20 cellular contexts compared by ENCODE assay signal in the genomic region with DNA sequence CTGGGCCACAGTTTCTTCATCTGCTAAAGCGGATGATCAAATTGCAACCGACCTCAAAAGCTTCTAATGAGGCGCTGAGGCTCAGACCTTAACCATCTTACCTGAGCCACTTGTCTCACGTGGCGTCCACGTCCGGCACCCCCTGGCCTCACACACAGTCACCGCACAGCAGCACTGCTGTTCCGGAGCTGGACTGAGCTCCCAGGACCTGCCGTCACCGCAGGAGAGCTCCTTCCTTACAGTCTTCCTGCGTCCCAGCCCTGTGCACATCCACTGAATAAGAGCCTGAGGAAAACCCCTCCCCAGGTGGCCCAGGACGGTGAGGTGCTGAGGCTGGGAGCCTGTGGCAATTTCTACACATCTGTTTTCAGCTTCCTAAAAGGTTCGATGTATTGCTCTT. TPM values are rescaled to one million over a fixed set of nuclear protein-coding genes. Genes with fewer than 3 reads are reported as not detected.
A peak's percentile ranks its signal among the peaks of the same experiment; 100 is the strongest.
DNase-seq lines count a peak whose midpoint lies in the region; ATAC-seq, FAIRE-seq and TF ChIP-seq lines count a peak whose summit lies in the region.
"Had no signal": no experiment of that assay in that cellular context is flagged by ENCODE, and none has a peak within 500 bp of the region (broad histone marks: within the 10 kb centered on the region; RNA-seq: fewer than 3 reads in every experiment).

No MANE protein-coding gene starts in this region.

- CTCF ChIA-PET in HepG2 (lab: Yijun Ruan, JAX; ENCODE audit: low intra/inter-chr PET ratio, low total read pairs) (no interaction called here), H1 (lab: Charles Lee; ENCODE audit: partially characterized antibody) (interaction anchor here (0.8 to 3.6 kb wide), 5 partner anchors 10 to 61 kb away, joined by 3 to 20 read pairs (median 3); no protein-coding TSS in a partner anchor)

- peaks cover 61% of the 10 kb centered on the region for H3K4me1 ChIP-seq in HepG2 (ENCODE audit: insufficient read depth, low read length)
- no peaks in the 10 kb centered on the region for H3K4me1 ChIP-seq in right lobe of liver
- peaks cover 0 to 11% (median 6%) of the 10 kb centered on the region in 4 experiments; a peak in 6 of 7 replicates for H3K4me1 ChIP-seq in H1 (replicated peaks in 1 of 4; ENCODE audit: control insufficient read depth in 3 of 4, insufficient read depth in 4 of 4, low read length in 3 of 4)
- H3K4me1 ChIP-seq in neuronal stem cell (ENCODE audit: control insufficient read depth in 2 of 2, insufficient read depth in 1 of 2, low read depth in 1 of 2, low read length in 2 of 2) = peaks cover 0 to 2% of the 10 kb centered on the region in 2 donors

- TF ChIP-seq RAD21 in HepG2 (CRISPR knock-in tag; IDR thresholded peaks at IDR 0.05) = no peak
- no peak for TF ChIP-seq RAD21 in H1 (IDR thresholded peaks at IDR 0.05 in 1 of 2, conservative IDR thresholded peaks at IDR 0.05 in 1 of 2; ENCODE audit: low read depth in 2 of 2, low read length in 2 of 2)

- H3K4me2 ChIP-seq in HepG2 (ENCODE audit: low read depth, low read length) (no peak overlapping the region), H1 (ENCODE audit: insufficient read depth in 1 of 2, low read depth in 2 of 2, low read length in 2 of 2) (no peak overlapping the region), neuronal stem cell (ENCODE audit: insufficient read depth, low read length, poor library complexity, severe bottlenecking) (no peak overlapping the region)

- peaks cover 39% of the 10 kb centered on the region for H4K20me1 ChIP-seq in HepG2 (ENCODE audit: insufficient read depth, low read length)
- peaks cover 0 to 6% of the 10 kb centered on the region in 2 experiments for H4K20me1 ChIP-seq in H1 (replicated peaks in 1 of 2; ENCODE audit: control insufficient read depth in 1 of 2, insufficient read depth in 2 of 2, low read length in 2 of 2)

- H2AK5ac ChIP-seq in H1 (ENCODE audit: low read depth, low read length) (no peak overlapping the region), neuronal stem cell (ENCODE audit: low read depth, low read length) (no peak overlapping the region)

- H3K79me2 ChIP-seq in HepG2 (ENCODE audit: insufficient read depth, low read length) (peaks cover 87% of the 10 kb centered on the region), H1 (ENCODE audit: control insufficient read depth in 1 of 2, insufficient read depth in 2 of 2, low read length in 2 of 2) (peaks cover 0 to 2% of the 10 kb centered on the region in 2 experiments; a peak in 1 of 4 replicates)

- no peaks in the 10 kb centered on the region for H3K23me2 ChIP-seq in H1 (ENCODE audit: low read depth, low read length)

- no peak for TF ChIP-seq EP300 in HepG2 (IDR thresholded peaks at IDR 0.05; ENCODE audit: low read depth in 2 of 2, low read length in 2 of 2)
- TF ChIP-seq EP300 in HepG2 (CRISPR knock-in tag; IDR thresholded peaks at IDR 0.05; ENCODE audit: borderline replicate concordance) = no peak
- no peak for TF ChIP-seq EP300 in H1 (IDR thresholded peaks at IDR 0.05; ENCODE audit: borderline replicate concordance in 1 of 2, low read depth in 2 of 2, low read length in 2 of 2)

- WGBS in HepG2 (ENCODE audit: low lambda C conversion rate) = 97% methylated on average over 14 of the region's 14 CpGs
- 93% methylated on average over 7 of the region's 14 CpGs for WGBS in right lobe of liver (ENCODE audit: insufficient coverage, low coverage, low lambda C conversion rate, missing lambda C conversion rate)
- 95% methylated on average over 14 of the region's 14 CpGs; no CpG with 5 or more reads in 1 of the 2 experiments for WGBS in H1 (ENCODE audit: extremely low coverage in 1 of 2, insufficient coverage in 1 of 2, insufficient read length in 1 of 2, insufficient replicate concordance in 2 of 2, low coverage in 1 of 2, low lambda C conversion rate in 2 of 2, missing lambda C conversion rate in 1 of 2), 2 experiments
- no CpG with 5 or more reads among the region's 14 CpGs for WGBS in neuronal stem cell (ENCODE audit: extremely low coverage in 2 of 2, insufficient read length in 2 of 2, insufficient replicate concordance in 1 of 2), 2 donors

- H3K79me1 ChIP-seq in H1 (ENCODE audit: low read depth, low read length) = peaks cover 15% of the 10 kb centered on the region
- H3K79me1 ChIP-seq in neuronal stem cell (ENCODE audit: low read depth, low read length) = peaks cover 4% of the 10 kb centered on the region

- BruUV-seq in HepG2 (replicated peaks; lab: Mats Ljungman, UMichigan) = no TSS peak

- H3K14ac ChIP-seq in H1 (ENCODE audit: insufficient read length) (no peak overlapping the region), neuronal stem cell (ENCODE audit: low read length) (no peak overlapping the region)

- no peak overlapping the region for H4K8ac ChIP-seq in H1 (ENCODE audit: extremely low read depth, insufficient read depth, low read length)
- no peak overlapping the region for H4K8ac ChIP-seq in neuronal stem cell (ENCODE audit: low read depth, low read length)

- in situ Hi-C loops in HepG2 (cut with HindIII; ENCODE audit: extremely low pct_ligation_motif_present, low pct_unique_long_range_greater_than_20kb) = no loop called here

- H3K27ac ChIP-seq in HepG2 (ENCODE audit: extremely low read length, insufficient read depth, low read length) (no peak overlapping the region), right lobe of liver (no peak overlapping the region), H1 (ENCODE audit: low read depth, low read length) (no peak overlapping the region), neuronal stem cell (replicated peaks; ENCODE audit: low read length) (no peak overlapping the region)
- H3K27ac ChIP-seq: 22Rv1, HL-60 had no signal

- H3K18ac ChIP-seq in H1 (ENCODE audit: extremely low read depth, low read length) (no peak overlapping the region), neuronal stem cell (ENCODE audit: low read length) (peak overlapping the region; percentile 75)

- no peak overlapping the region for H2BK15ac ChIP-seq in H1 (ENCODE audit: low read length)
- no peak overlapping the region for H2BK15ac ChIP-seq in neuronal stem cell (ENCODE audit: low read length)

- H2BK12ac ChIP-seq in H1 (ENCODE audit: low read depth, low read length) (0 out of 2 replicates have a peak overlapping the region, but pooled peaks have one; percentile 33), neuronal stem cell (ENCODE audit: low read length) (no peak overlapping the region)

- H4K5ac ChIP-seq in H1 (ENCODE audit: insufficient read length, low read depth, low read length) = no peak overlapping the region

- TF ChIP-seq POLR2A in HepG2 (IDR thresholded peaks at IDR 0.05; ENCODE audit: insufficient read depth in 1 of 2, low read depth in 2 of 2, low read length in 2 of 2) (no peak), right lobe of liver (IDR thresholded peaks at IDR 0.05) (no peak), H1 (IDR thresholded peaks at IDR 0.05; ENCODE audit: control extremely low read depth in 1 of 2, low read depth in 2 of 2, low read length in 2 of 2) (no peak)

- H3K23ac ChIP-seq in H1 (ENCODE audit: insufficient read length) = no peak overlapping the region
- H3K23ac ChIP-seq in neuronal stem cell (ENCODE audit: low read depth, low read length, poor library complexity) = peak overlapping the region; percentile 66

- 0 out of 2 replicates have a peak overlapping the region, but pooled peaks have one; percentile 86 for H2BK20ac ChIP-seq in H1 (ENCODE audit: low read length)

- intact Hi-C loops in HepG2 (cut with micrococcal nuclease; ENCODE audit: unreplicated experiment) = no loop called here
- intact Hi-C loops in right lobe of liver (cut with DNase I) = no loop called here

- no peak overlapping the region for H3K56ac ChIP-seq in H1 (replicated peaks; ENCODE audit: insufficient read length, low read depth, low read length)

- H3K27me3 ChIP-seq in HepG2 (ENCODE audit: control insufficient read depth in 1 of 2, insufficient read depth in 2 of 2, low read length in 2 of 2) (no peaks in the 10 kb centered on the region), right lobe of liver (no peaks in the 10 kb centered on the region), H1 (replicated peaks in 1 of 4; ENCODE audit: control insufficient read depth in 3 of 4, extremely low read depth in 1 of 4, insufficient read depth in 3 of 4, low read length in 3 of 4) (no peaks in the 10 kb centered on the region; a peak in 1 of 7 replicates), neuronal stem cell (ENCODE audit: control insufficient read depth in 3 of 3, insufficient read depth in 3 of 3, low read depth in 1 of 3, low read length in 3 of 3) (no peaks in the 10 kb centered on the region)

- H3K9ac ChIP-seq in HepG2 (ENCODE audit: insufficient read depth, low read depth, low read length) = no peak overlapping the region
- H3K9ac ChIP-seq in H1 (replicated peaks in 1 of 4; ENCODE audit: extremely low read depth in 1 of 4, low read depth in 3 of 4, low read length in 3 of 4) = no peak overlapping the region
- no peak overlapping the region for H3K9ac ChIP-seq in neuronal stem cell (ENCODE audit: low read depth, low read length, poor library complexity)

- H3K4me3 ChIP-seq in HepG2 (replicated peaks in 1 of 3; ENCODE audit: insufficient read depth in 1 of 3, low read depth in 2 of 3, low read length in 3 of 3) (no peak overlapping the region), right lobe of liver (no peak overlapping the region), H1 (ENCODE audit: extremely low read depth in 1 of 4, insufficient read depth in 2 of 4, low read depth in 3 of 4, low read length in 4 of 4) (no peak overlapping the region), neuronal stem cell (ENCODE audit: low read length in 2 of 2) (no peak overlapping the region)
- H3K4me3 ChIP-seq: K562 had no signal

- TF ChIP-seq CTCF in HepG2 (CRISPR knock-in tag; IDR thresholded peaks at IDR 0.05) (no peak), right lobe of liver (IDR thresholded peaks at IDR 0.05) (no peak), H1 (IDR thresholded peaks at IDR 0.05; ENCODE audit: control extremely low read depth in 1 of 3, insufficient read depth in 1 of 3, low read depth in 1 of 3, low read length in 3 of 3) (no peak)

- no peak for DNase-seq in HepG2 (ENCODE audit: low spot score)
- no peak for DNase-seq in right lobe of liver
- no peak for DNase-seq in H1 (ENCODE audit: low read depth in 1 of 2, low spot score in 2 of 2)
- no peak for DNase-seq in neuronal stem cell (ENCODE audit: low spot score)
- no peak for DNase-seq in DMS79 treated with DMSO at 0.1 percent for 48 hours (lab: John Stamatoyannopoulos, UW)
- DNase-seq in anterior cingulate cortex (lab: John Stamatoyannopoulos, UW) = no peak
- no peak for DNase-seq in NCI-H1092 (lab: John Stamatoyannopoulos, UW)
- DNase-seq: CD4-positive, CD25-positive, alpha-beta regulatory T cell; DMS79; EL; HCEC 1CT; HFFc6 had no signal

- no peak overlapping the region for H3K4ac ChIP-seq in H1 (replicated peaks; ENCODE audit: insufficient read length, low read depth, low read length)
- no peak overlapping the region for H3K4ac ChIP-seq in neuronal stem cell (ENCODE audit: low read length)

- H2BK5ac ChIP-seq in H1 (ENCODE audit: low read depth, low read length) = no peak overlapping the region
- no peak overlapping the region for H2BK5ac ChIP-seq in neuronal stem cell (ENCODE audit: low read length)

- ATAC-seq in HepG2 (no peak), right lobe of liver (no peak), HG02938 (IDR thresholded peaks at IDR 0.05; ENCODE audit: unreplicated experiment) (no peak)
- ATAC-seq: K562 had no signal

- H2BK120ac ChIP-seq in H1 (replicated peaks; ENCODE audit: low read depth, low read length) (no peak overlapping the region), neuronal stem cell (ENCODE audit: low read depth, low read length) (no peak overlapping the region)

- no peaks in the 10 kb centered on the region for H3K9me3 ChIP-seq in HepG2 (ENCODE audit: low read length)
- H3K9me3 ChIP-seq in right lobe of liver = no peaks in the 10 kb centered on the region
- no peaks in the 10 kb centered on the region for H3K9me3 ChIP-seq in H1 (ENCODE audit: insufficient read depth in 2 of 2, low read depth in 1 of 2, low read length in 1 of 2)
- no peaks in the 10 kb centered on the region for H3K9me3 ChIP-seq in neuronal stem cell (replicated peaks in 1 of 2; ENCODE audit: control insufficient read depth in 2 of 2, insufficient read depth in 1 of 2, low read depth in 1 of 2, low read length in 2 of 2)

- FAIRE-seq in HepG2 (lab: Jason Lieb, UNC) (no peak), H1 (lab: Jason Lieb, UNC) (no peak)
- FAIRE-seq: G401.6, GM12891, GM19239, K562 had no signal

- H3K36me3 ChIP-seq in HepG2 (replicated peaks in 1 of 2; ENCODE audit: control insufficient read depth in 1 of 2, insufficient read depth in 2 of 2, low read length in 2 of 2) (peaks cover 5 to 24% of the 10 kb centered on the region in 2 experiments; a peak in 4 of 5 replicates), right lobe of liver (peaks cover 0 to 6% (median 0%) of the 10 kb centered on the region in 4 donors), H1 (ENCODE audit: control insufficient read depth in 2 of 4, insufficient read depth in 4 of 4, low read length in 3 of 4) (no peaks in the 10 kb centered on the region), neuronal stem cell (replicated peaks in 1 of 2; ENCODE audit: control insufficient read depth in 2 of 2, insufficient read depth in 2 of 2, low read length in 2 of 2) (peaks cover 0 to 3% of the 10 kb centered on the region in 2 donors)

- POLR2A ChIA-PET in HepG2 (lab: Yijun Ruan, JAX) = interaction anchor here (1.5 kb wide), 1 partner anchor 25 kb away, joined by 7 read pairs; no protein-coding TSS in a partner anchor
- POLR2A ChIA-PET in H1 (lab: Charles Lee; ENCODE audit: partially characterized antibody) = interaction anchor here (1.7 kb wide), 2 partner anchors 14 to 25 kb away, joined by 4 to 5 read pairs; no protein-coding TSS in a partner anchor

- H4K91ac ChIP-seq in H1 (replicated peaks; ENCODE audit: insufficient read length, low read length) (no peak overlapping the region), neuronal stem cell (ENCODE audit: low read depth, low read length, poor library complexity) (no peak overlapping the region)

- no peak overlapping the region for H2AFZ ChIP-seq in HepG2 (ENCODE audit: low read length)
- H2AFZ ChIP-seq in H1 (ENCODE audit: low read length) = no peak overlapping the region
- H2AFZ ChIP-seq in neuronal stem cell (ENCODE audit: low read length) = no peak overlapping the region

RNA-seq across cellular contexts. Expression of gene TNS3, which starts 35.7 kb away (rescaled TPM):
- total RNA-seq in HepG2 (2016; rRNA removed; fragmentation: Illumina TruSeq; extraction: Trizol) = 51.3 and 55.7 TPM in 2 replicates
- total RNA-seq in HepG2 (2016; cell fraction: cytosol; rRNA removed; fragmentation: Illumina TruSeq; extraction: Trizol; ENCODE audit: low read depth) = 14.9 and 19.1 TPM in 2 replicates
- 45.5 and 52.6 TPM in 2 replicates for total RNA-seq in HepG2 (2016; cell fraction: insoluble cytoplasmic fraction; rRNA removed; fragmentation: Illumina TruSeq; extraction: Trizol)
- 16.6 and 16.8 TPM in 2 replicates for total RNA-seq in HepG2 (2016; cell fraction: membrane; rRNA removed; fragmentation: Illumina TruSeq; extraction: Trizol)
- 72.4 and 83.0 TPM in 2 replicates for total RNA-seq in HepG2 (2016; cell fraction: nucleus; rRNA removed; fragmentation: Illumina TruSeq; extraction: Trizol)
- polyA plus RNA-seq in HepG2 (2011; rRNA removed) = 52.9 and 55.1 TPM in 2 replicates
- polyA plus RNA-seq in HepG2 (2011; cell fraction: cytosol; rRNA removed) = 28.4 and 33.2 TPM in 2 replicates
- 76.4 and 98.4 TPM in 2 replicates for polyA plus RNA-seq in HepG2 (2011; cell fraction: nucleus; rRNA removed)
- polyA plus RNA-seq in HepG2 (2012) = 48.6 and 60.6 TPM in 2 replicates
- polyA plus RNA-seq in HepG2 (2016; cell fraction: cytosol; fragmentation: Illumina TruSeq; extraction: Trizol; ENCODE audit: low read depth) = 1.6 and 1.9 TPM in 2 replicates
- polyA plus RNA-seq in HepG2 (2016; cell fraction: insoluble cytoplasmic fraction; fragmentation: Illumina TruSeq; extraction: Trizol; ENCODE audit: low read depth) = 32.3 and 39.6 TPM in 2 replicates
- polyA plus RNA-seq in HepG2 (2016; cell fraction: membrane; fragmentation: Illumina TruSeq; extraction: Trizol; ENCODE audit: low read depth) = 3.7 and 4.3 TPM in 2 replicates
- 56.5 and 64.9 TPM in 2 replicates for polyA plus RNA-seq in HepG2 (2016; cell fraction: nucleus; fragmentation: Illumina TruSeq; extraction: Trizol; ENCODE audit: insufficient read depth, low read depth)
- 29.7 and 302 TPM in 2 replicates for polyA minus RNA-seq in HepG2 (2011; rRNA and poly(A)+ RNA removed; ENCODE audit: low replicate concordance)
- 53.8 and 56.5 TPM in 2 replicates for polyA minus RNA-seq in HepG2 (2011; cell fraction: cytosol; rRNA and poly(A)+ RNA removed)
- polyA minus RNA-seq in HepG2 (2011; cell fraction: nucleus; rRNA and poly(A)+ RNA removed) = 139 and 170 TPM in 2 replicates
- total RNA-seq in right lobe of liver = 10 to 100 TPM; 51.2 to 95.0 (median 58.4) TPM
- 24.2 TPM in 2 replicates for total RNA-seq in H1 (2021; fragmentation: NEBNext Ultra II Directional; extraction: Animal tissue kit (Norgen Biotek cat#: 25700))
- 11.9 and 14.7 TPM in 2 replicates for polyA plus RNA-seq in H1 (2011; rRNA removed)
- 11.5 TPM for polyA plus RNA-seq in H1 (2011; cell fraction: cytosol; rRNA removed)
- 24.3 TPM for polyA plus RNA-seq in H1 (2011; cell fraction: nucleus; rRNA removed)
- 12.6 to 15.2 TPM (median 13.6 TPM) in 4 replicates for polyA plus RNA-seq in H1 (2012, experiment 1 of 2)
- 7.5 TPM for polyA plus RNA-seq in H1 (2012, experiment 2 of 2)
- polyA plus RNA-seq in H1 (2013, experiment 1 of 2) = 6.6 TPM
- 6.0 TPM for polyA plus RNA-seq in H1 (2013, experiment 2 of 2)
- 54.4 and 72.3 TPM in 2 replicates for polyA minus RNA-seq in H1 (2011; rRNA and poly(A)+ RNA removed)
- polyA minus RNA-seq in H1 (2011; cell fraction: cytosol; rRNA and poly(A)+ RNA removed) = 17.2 TPM
- polyA minus RNA-seq in H1 (2011; cell fraction: nucleus; rRNA and poly(A)+ RNA removed) = 43.9 TPM
- 19.8 TPM for polyA plus RNA-seq in neuronal stem cell (2013, experiment 1 of 2)
- 19.8 TPM for polyA plus RNA-seq in neuronal stem cell (2013, experiment 2 of 2)
- total RNA-seq: A673 had no signal
- polyA plus RNA-seq: CD4-positive, CD25-positive, alpha-beta regulatory T cell; K562 had no signal
